ENCODE assay signal across 29 cellular contexts in genomic region chr6:25446815-25447569, GRCh38.
A peak's percentile ranks its signal among the peaks of the same experiment; 100 is the strongest.
DNase-seq lines count a peak whose midpoint lies in the region; ATAC-seq, FAIRE-seq and TF ChIP-seq lines count a peak whose summit lies in the region.
"Had no signal": no experiment of that assay in that cellular context is flagged by ENCODE, and none has a peak within 500 bp of the region (broad histone marks: within the 10 kb centered on the region; RNA-seq: fewer than 3 reads in every experiment).

No MANE protein-coding gene starts in this region.

- peak; percentile 49 for ATAC-seq in naive thymus-derived CD4-positive, alpha-beta T cell
- no peak for ATAC-seq in HG03025 (IDR thresholded peaks at IDR 0.05; ENCODE audit: low FRiP score, unreplicated experiment)
- no peak for ATAC-seq in GM18873 (IDR thresholded peaks at IDR 0.05; ENCODE audit: low FRiP score, unreplicated experiment)
- ATAC-seq in GM18498 (IDR thresholded peaks at IDR 0.05; ENCODE audit: unreplicated experiment) = no peak
- ATAC-seq: activated T-cell treated with anti-CD3 and anti-CD28 coated beads, Interleukin-2, amount 50 U/mL, for 72 hours; T-helper 17 cell had no signal

- H3K4me2 ChIP-seq in mammary epithelial cell (ENCODE audit: insufficient read depth, low read depth, low read length) = no peak overlapping the region
- H3K4me2 ChIP-seq: smooth muscle cell had no signal

- CTCF ChIA-PET in mammary epithelial cell (lab: Charles Lee; ENCODE audit: low non-redundant PET) = no interaction called here
- CTCF ChIA-PET in naive thymus-derived CD4-positive, alpha-beta T cell (lab: Charles Lee) = interaction anchor here (0.6 kb wide), 1 partner anchor 43 kb away, joined by 4 read pairs; no protein-coding TSS in a partner anchor

- H3K9me3 Mint-ChIP-seq in CD14-positive monocyte = peaks cover 6 to 25% (median 15%) of the 10 kb centered on the region in 7 donors
- peaks cover 0 to 21% (median 9%) of the 10 kb centered on the region in 11 donors for H3K9me3 Mint-ChIP-seq in naive thymus-derived CD4-positive, alpha-beta T cell
- H3K9me3 Mint-ChIP-seq: central memory CD8-positive, alpha-beta T cell; HFFc6 had no signal

- no peaks in the 10 kb centered on the region for H4K20me1 ChIP-seq in mammary epithelial cell (ENCODE audit: insufficient read depth, low read length)

- no peak overlapping the region for H3K4me3 ChIP-seq in mammary epithelial cell (replicated peaks in 1 of 3; ENCODE audit: insufficient read depth in 1 of 3, low read depth in 2 of 3, low read length in 3 of 3)
- no peak overlapping the region for H3K4me3 ChIP-seq in naive thymus-derived CD4-positive, alpha-beta T cell (ENCODE audit: low read length)
- H3K4me3 ChIP-seq: heart right ventricle, SK-N-MC, smooth muscle cell, tibial artery had no signal

- no peak for TF ChIP-seq CTCF in CD14-positive monocyte (IDR thresholded peaks at IDR 0.05)
- TF ChIP-seq CTCF in mammary epithelial cell (conservative IDR thresholded peaks at IDR 0.05 in 1 of 2, IDR thresholded peaks at IDR 0.05 in 1 of 2; ENCODE audit: extremely low read depth in 1 of 2, insufficient read depth in 1 of 2, low read depth in 1 of 2, low read length in 2 of 2) = no peak

- no TSS peak for BruUV-seq in mammary epithelial cell (replicated peaks; lab: Mats Ljungman, UMichigan)

- no peaks in the 10 kb centered on the region for H3K36me3 ChIP-seq in mammary epithelial cell (ENCODE audit: insufficient read depth, low read length)
- no peaks in the 10 kb centered on the region for H3K36me3 ChIP-seq in naive thymus-derived CD4-positive, alpha-beta T cell (ENCODE audit: control insufficient read depth in 2 of 3, insufficient read depth in 3 of 3, low read length in 3 of 3)
- H3K36me3 ChIP-seq: WERI-Rb-1 had no signal

- FAIRE-seq in GM19239 (lab: Jason Lieb, UNC) = peak; percentile 62

- POLR2A ChIA-PET in naive thymus-derived CD4-positive, alpha-beta T cell (lab: Charles Lee) = interaction anchor here (0.8 to 1.1 kb wide), 2 partner anchors 9 to 10 kb away, joined by 3 to 5 read pairs; no protein-coding TSS in a partner anchor

- no peak overlapping the region for H3K9ac ChIP-seq in mammary epithelial cell (ENCODE audit: insufficient read depth, low read length)

- intact Hi-C loops in CD14-positive monocyte (cut with micrococcal nuclease) = no loop called here
- intact Hi-C loops in mammary epithelial cell (cut with micrococcal nuclease) = no loop called here
- intact Hi-C loops in naive thymus-derived CD4-positive, alpha-beta T cell (cut with micrococcal nuclease) = no loop called here

- H3K27ac Mint-ChIP-seq in CD14-positive monocyte = peak overlapping the region; percentile 82 to 94 (median 88)
- peak overlapping the region in 2 of 9 donors; percentile 38 to 43 for H3K27ac Mint-ChIP-seq in naive thymus-derived CD4-positive, alpha-beta T cell
- H3K27ac Mint-ChIP-seq: activated CD4-positive, alpha-beta T cell treated with anti-CD3 and anti-CD28 coated beads, Interleukin-2, amount 10 ng/mL, durations not matched to agents 7 days and 5 days; CD4-positive, alpha-beta T cell; HFFc6; T-helper 17 cell had no signal

- peak overlapping the region; percentile 20 for H3K27ac ChIP-seq in mammary epithelial cell (ENCODE audit: insufficient read depth, low read depth, low read length)
- no peak overlapping the region for H3K27ac ChIP-seq in naive thymus-derived CD4-positive, alpha-beta T cell (ENCODE audit: low read depth, low read length)
- H3K27ac ChIP-seq: SK-N-MC, WERI-Rb-1 had no signal

- no peaks in the 10 kb centered on the region for H3K9me3 ChIP-seq in mammary epithelial cell (replicated peaks; ENCODE audit: insufficient read depth, low read length)
- H3K9me3 ChIP-seq in naive thymus-derived CD4-positive, alpha-beta T cell (ENCODE audit: control insufficient read depth in 2 of 3, low read length in 3 of 3) = no peaks in the 10 kb centered on the region

- H3K27me3 ChIP-seq in mammary epithelial cell (ENCODE audit: insufficient read depth, low read length) = no peaks in the 10 kb centered on the region
- H3K27me3 ChIP-seq in naive thymus-derived CD4-positive, alpha-beta T cell (ENCODE audit: control insufficient read depth in 2 of 2, insufficient read depth in 2 of 2, low read length in 2 of 2) = no peaks in the 10 kb centered on the region
- H3K27me3 ChIP-seq: heart right ventricle, tibial artery had no signal

- DNase-seq in CD14-positive monocyte (ENCODE audit: low spot score) = no peak
- no peak for DNase-seq in GM19239 (ENCODE audit: insufficient read length, low spot score)
- DNase-seq in mammary epithelial cell = peak; percentile 44
- DNase-seq in naive thymus-derived CD4-positive, alpha-beta T cell = no peak
- DNase-seq: activated CD4-positive, alpha-beta T cell treated with anti-CD3 and anti-CD28 coated beads, Interleukin-2, amount 10 ng/mL, durations not matched to agents 7 days and 5 days; activated naive CD4-positive, alpha-beta T cell treated with Interleukin-2 at 50 U/mL for 16 hours; activated T-cell treated with anti-CD3 and anti-CD28 coated beads, Interleukin-2, amount 50 U/mL, for 72 hours; aorta; CD4-positive, alpha-beta T cell; DMS 273 treated with DMSO at 0.1 percent for 48 hours; foreskin fibroblast; heart right ventricle; HFFc6; left cardiac atrium; mesendoderm; NCI-H1048; NCI-H187 treated with DMSO at 0.1 percent for 48 hours; NCI-H748 treated with DMSO at 0.1 percent for 48 hours; stimulated activated CD4-positive, alpha-beta T cell treated with anti-CD3 and anti-CD28 coated beads, Interleukin-2, amount 100 ng/mL, for 48 hours; stimulated activated naive CD4-positive, alpha-beta T cell; T-helper 17 cell; tibial artery; WERI-Rb-1 had no signal

- H3K27me3 Mint-ChIP-seq in CD14-positive monocyte (ENCODE audit: low read depth in 3 of 3) = no peaks in the 10 kb centered on the region
- no peaks in the 10 kb centered on the region for H3K27me3 Mint-ChIP-seq in naive thymus-derived CD4-positive, alpha-beta T cell
- H3K27me3 Mint-ChIP-seq: activated CD4-positive, alpha-beta T cell treated with anti-CD3 and anti-CD28 coated beads, Interleukin-2, amount 10 ng/mL, durations not matched to agents 7 days and 5 days; CD4-positive, alpha-beta T cell; central memory CD8-positive, alpha-beta T cell; T-helper 17 cell had no signal

- no peaks in the 10 kb centered on the region for H3K79me2 ChIP-seq in mammary epithelial cell (ENCODE audit: insufficient read depth, low read length)

- 69% methylated on average over 2 of the region's 2 CpGs for WGBS in mammary epithelial cell (ENCODE audit: low coverage, missing lambda C conversion rate)

- in situ Hi-C loops in mammary epithelial cell (cut with MboI; ENCODE audit: low sequenced_read_pairs in 2 of 2) = no loop called here

- peaks cover 19 to 28% of the 10 kb centered on the region in 2 donors for H3K36me3 Mint-ChIP-seq in CD14-positive monocyte
- peaks cover 6 to 53% (median 42%) of the 10 kb centered on the region in 5 donors for H3K36me3 Mint-ChIP-seq in naive thymus-derived CD4-positive, alpha-beta T cell

- dilution Hi-C loops in mammary epithelial cell (cut with HindIII; ENCODE audit: low sequenced_read_pairs) = no loop called here

- H3K4me1 Mint-ChIP-seq in CD14-positive monocyte = peaks cover 65% of the 10 kb centered on the region
- peaks cover 10 to 58% (median 45%) of the 10 kb centered on the region in 7 donors for H3K4me1 Mint-ChIP-seq in naive thymus-derived CD4-positive, alpha-beta T cell

- peaks cover 41% of the 10 kb centered on the region for H3K4me1 ChIP-seq in mammary epithelial cell (ENCODE audit: insufficient read depth, low read length)
- H3K4me1 ChIP-seq in naive thymus-derived CD4-positive, alpha-beta T cell (ENCODE audit: control insufficient read depth in 2 of 2, insufficient read depth in 2 of 2, low read length in 2 of 2) = peaks cover 0 to 15% of the 10 kb centered on the region in 2 donors

- no peak overlapping the region for H2AFZ ChIP-seq in mammary epithelial cell (ENCODE audit: low read depth, low read length)

- H3K4me3 Mint-ChIP-seq in CD14-positive monocyte = peak overlapping the region in 1 of 2 donors; percentile 65
- peak overlapping the region in 1 of 10 donors; percentile 29 for H3K4me3 Mint-ChIP-seq in naive thymus-derived CD4-positive, alpha-beta T cell
- H3K4me3 Mint-ChIP-seq: activated CD4-positive, alpha-beta T cell treated with anti-CD3 and anti-CD28 coated beads, Interleukin-2, amount 10 ng/mL, durations not matched to agents 7 days and 5 days; activated T-cell treated with anti-CD3 and anti-CD28 coated beads, Interleukin-2, amount 50 U/mL, for 72 hours; CD4-positive, alpha-beta T cell; central memory CD8-positive, alpha-beta T cell; HFFc6; T-helper 17 cell had no signal
